In the genomic region with DNA sequence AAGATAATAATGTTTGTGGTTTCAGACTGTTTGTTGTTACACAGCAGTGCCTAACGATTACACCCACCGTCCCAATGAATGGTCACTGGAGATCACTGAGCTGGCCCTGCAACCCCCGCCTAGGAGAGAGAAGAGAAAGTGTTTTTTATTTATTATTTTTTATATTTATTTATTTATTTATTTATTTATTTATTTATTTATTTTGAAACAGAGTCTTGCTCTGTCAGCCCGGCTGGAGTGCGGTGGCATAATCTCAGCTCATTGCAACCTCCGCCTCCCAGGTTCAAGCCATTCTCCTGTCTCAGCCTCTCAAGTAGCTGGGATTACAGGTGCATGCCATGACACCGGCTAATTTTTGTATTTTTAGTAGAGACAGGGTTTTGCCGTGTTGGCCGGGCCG, we compare ENCODE assay signal across 2 cellular contexts. TPM values are rescaled to one million over a fixed set of nuclear protein-coding genes. Genes with fewer than 3 reads are reported as not detected.
"Had no signal": no experiment of that assay in that cellular context is flagged by ENCODE, and none has a peak within 500 bp of the region (broad histone marks: within the 10 kb centered on the region; RNA-seq: fewer than 3 reads in every experiment).

No MANE protein-coding gene starts in this region.

RNA-seq across cellular contexts. Expression of gene DNER, which starts 43.1 kb away (rescaled TPM):
- total RNA-seq: naive thymus-derived CD8-positive, alpha-beta T cell; natural killer cell had no signal
- polyA plus RNA-seq: naive thymus-derived CD8-positive, alpha-beta T cell had no signal
